In genomic region chr10:46584196-46584595, GRCh38 we compare ENCODE assay signal across 7 cellular contexts. TPM values are rescaled to one million over a fixed set of nuclear protein-coding genes. Genes with fewer than 3 reads are reported as not detected.
"Had no signal": no experiment of that assay in that cellular context is flagged by ENCODE, and none has a peak within 500 bp of the region (broad histone marks: within the 10 kb centered on the region; RNA-seq: fewer than 3 reads in every experiment).

No MANE protein-coding gene starts in this region.

RNA-seq across cellular contexts. Expression of gene SYT15, which starts 5.3 kb away (rescaled TPM):
- total RNA-seq: H7 had no signal

RNA-seq across cellular contexts. Expression of gene GPRIN2, which starts 27.7 kb away (rescaled TPM):
- total RNA-seq: GM23248, H4, HepG2, HFFc6, HT1080 had no signal
- polyA plus RNA-seq: GM23248, HepG2, IgD-negative memory B cell had no signal
